ENCODE assay signal across 11 cellular contexts in genomic region chr13:45466359-45466758, GRCh38. TPM values are rescaled to one million over a fixed set of nuclear protein-coding genes. Genes with fewer than 3 reads are reported as not detected.
DNase-seq lines count a peak whose midpoint lies in the region; ATAC-seq and TF ChIP-seq lines count a peak whose summit lies in the region.
"Had no signal": no experiment of that assay in that cellular context is flagged by ENCODE, and none has a peak within 500 bp of the region (broad histone marks: within the 10 kb centered on the region; RNA-seq: fewer than 3 reads in every experiment).

No MANE protein-coding gene starts in this region.

- TF ChIP-seq POLR2A in heart left ventricle (IDR thresholded peaks at IDR 0.05) = no peak
- TF ChIP-seq POLR2A in transverse colon (IDR thresholded peaks at IDR 0.05) = peak; percentile 20

- H3K9me3 ChIP-seq in heart left ventricle (no peaks in the 10 kb centered on the region), liver (ENCODE audit: control insufficient read depth in 4 of 4, low read length in 3 of 4) (no peaks in the 10 kb centered on the region), transverse colon (no peaks in the 10 kb centered on the region)
- H3K9me3 ChIP-seq: tibial nerve had no signal

- no peak for TF ChIP-seq RAD21 in liver (IDR thresholded peaks at IDR 0.05)

- H3K4me3 ChIP-seq in heart left ventricle = peak overlapping the region in 9 of 12 donors; percentile 76 to 94 (median 86)
- peak overlapping the region in 2 of 3 donors; percentile 65 to 77 for H3K4me3 ChIP-seq in liver (ENCODE audit: low read depth in 1 of 3, low read length in 3 of 3)
- H3K4me3 ChIP-seq in transverse colon = peak overlapping the region in 3 of 4 donors; percentile 89 to 94 (median 91)

- in situ Hi-C loops in transverse colon (cut with MboI; ENCODE audit: low pct_ligation_motif_present in 1 of 4, low pct_unique_long_range_greater_than_20kb in 1 of 4, low sequenced_read_pairs in 3 of 4) = no loop called here

- WGBS in heart left ventricle, 4 donors = 74 to 80% (median 77%) methylated on average over 4 of the region's 4 CpGs
- WGBS in liver = 58% methylated on average over 4 of the region's 4 CpGs
- 39 to 51% methylated on average over 4 of the region's 4 CpGs for WGBS in transverse colon (ENCODE audit: low coverage in 1 of 2), 2 donors

- H3K27me3 ChIP-seq in heart left ventricle = no peaks in the 10 kb centered on the region
- no peaks in the 10 kb centered on the region for H3K27me3 ChIP-seq in liver (ENCODE audit: control insufficient read depth in 4 of 4, insufficient read depth in 4 of 4, low read length in 3 of 4)
- no peaks in the 10 kb centered on the region for H3K27me3 ChIP-seq in transverse colon
- H3K27me3 ChIP-seq: tibial nerve had no signal

- peaks cover 33% of the 10 kb centered on the region for H3K36me3 Mint-ChIP-seq in activated T-helper 2 cell treated with anti-CD3 and anti-CD28 coated beads, Interferon-gamma antibody, Interleukin-2, Interleukin-4, amounts not matched to agents 10 μg/mL and 5 μg/mL and 100 μg/mL, durations not matched to agents 14 hours and 24 hours and 36 hours (ENCODE audit: low read depth)

- H3K27me3 Mint-ChIP-seq in activated T-helper 2 cell treated with anti-CD3 and anti-CD28 coated beads, Interferon-gamma antibody, Interleukin-2, Interleukin-4, amounts not matched to agents 10 μg/mL and 5 μg/mL and 100 μg/mL, durations not matched to agents 14 hours and 24 hours and 36 hours (ENCODE audit: low read depth) = peaks cover 3% of the 10 kb centered on the region

- peak overlapping the region in 2 of 12 donors; percentile 92 to 94 for H3K27ac ChIP-seq in heart left ventricle
- H3K27ac ChIP-seq in liver (ENCODE audit: low read depth in 1 of 2, low read length in 2 of 2) = peak overlapping the region; percentile 76 to 96
- H3K27ac ChIP-seq in transverse colon = peak overlapping the region; percentile 96 to 98 (median 97)

- intact Hi-C loops in heart left ventricle (cut with DNase I) = loop anchor here in 3 of 10 donors (5.0 to 10.0 kb wide), 2 partner anchors 92 to 94 kb away; no protein-coding TSS in a partner anchor
- intact Hi-C loops in left ventricle myocardium superior (cut with micrococcal nuclease) = no loop called here
- intact Hi-C loops in activated T-helper 2 cell treated with anti-CD3 and anti-CD28 coated beads, Interferon-gamma antibody, Interleukin-2, Interleukin-4, amounts not matched to agents 10 μg/mL and 5 μg/mL and 100 μg/mL, durations not matched to agents 14 hours and 24 hours and 36 hours (cut with micrococcal nuclease) = loop anchor here (10.0 kb wide), 1 partner anchor 552 kb away; no protein-coding TSS in a partner anchor
- intact Hi-C loops in transverse colon (cut with DNase I; ENCODE audit: low total_unique reads) = no loop called here

- H3K4me1 Mint-ChIP-seq in activated T-helper 2 cell treated with anti-CD3 and anti-CD28 coated beads, Interferon-gamma antibody, Interleukin-2, Interleukin-4, amounts not matched to agents 10 μg/mL and 5 μg/mL and 100 μg/mL, durations not matched to agents 14 hours and 24 hours and 36 hours (ENCODE audit: low read depth) = peaks cover 32% of the 10 kb centered on the region

- no peak overlapping the region for H3K27ac Mint-ChIP-seq in activated T-helper 2 cell treated with anti-CD3 and anti-CD28 coated beads, Interferon-gamma antibody, Interleukin-2, Interleukin-4, amounts not matched to agents 10 μg/mL and 5 μg/mL and 100 μg/mL, durations not matched to agents 14 hours and 24 hours and 36 hours

- ATAC-seq in heart left ventricle (no peak), left ventricle myocardium superior (no peak)

- DNase-seq in heart left ventricle (no peak), left ventricle myocardium superior (no peak), transverse colon (no peak), AML-193 (lab: John Stamatoyannopoulos, UW) (no peak)
- DNase-seq in activated T-helper 2 cell treated with anti-CD3 and anti-CD28 coated beads, Interferon-gamma antibody, Interleukin-2, Interleukin-4, amounts not matched to agents 10 μg/mL and 5 μg/mL and 100 μg/mL, durations not matched to agents 14 hours and 24 hours and 36 hours (ENCODE audit: low spot score) = no peak
- DNase-seq in stimulated activated CD4-positive, alpha-beta T cell treated with anti-CD3 and anti-CD28 coated beads, Interleukin-2, amount 100 ng/mL, for 24 hours = no peak
- DNase-seq in activated effector memory CD4-positive, alpha-beta T cell treated with Interleukin-2 at 50 U/mL for 16 hours = no peak
- DNase-seq: hypothalamus, NCI-H524 had no signal

- TF ChIP-seq CTCF in heart left ventricle (IDR thresholded peaks at IDR 0.05) = no peak
- TF ChIP-seq CTCF in liver (IDR thresholded peaks at IDR 0.05; ENCODE audit: low read depth, low read length, missing input control) = no peak
- no peak for TF ChIP-seq CTCF in transverse colon (IDR thresholded peaks at IDR 0.05)

- peak overlapping the region; percentile 91 for H3K4me3 Mint-ChIP-seq in activated T-helper 2 cell treated with anti-CD3 and anti-CD28 coated beads, Interferon-gamma antibody, Interleukin-2, Interleukin-4, amounts not matched to agents 10 μg/mL and 5 μg/mL and 100 μg/mL, durations not matched to agents 14 hours and 24 hours and 36 hours (ENCODE audit: low read depth)

- H3K9ac ChIP-seq in liver (ENCODE audit: low read depth in 1 of 2, low read length in 2 of 2) = peak overlapping the region in 1 of 2 donors; percentile 49

- H3K4me1 ChIP-seq in heart left ventricle (peaks cover 0 to 63% (median 41%) of the 10 kb centered on the region in 12 donors), liver (ENCODE audit: control insufficient read depth in 4 of 4, insufficient read depth in 4 of 4, low read length in 3 of 4) (peaks cover 15 to 37% (median 19%) of the 10 kb centered on the region in 4 donors), transverse colon (peaks cover 21 to 51% (median 40%) of the 10 kb centered on the region in 4 donors)

- no peaks in the 10 kb centered on the region for H3K9me3 Mint-ChIP-seq in activated T-helper 2 cell treated with anti-CD3 and anti-CD28 coated beads, Interferon-gamma antibody, Interleukin-2, Interleukin-4, amounts not matched to agents 10 μg/mL and 5 μg/mL and 100 μg/mL, durations not matched to agents 14 hours and 24 hours and 36 hours

- TF ChIP-seq EP300 in transverse colon (IDR thresholded peaks at IDR 0.05; ENCODE audit: low read depth) = no peak

- H3K36me3 ChIP-seq in heart left ventricle (peaks cover 0 to 9% (median 0%) of the 10 kb centered on the region in 9 donors), liver (ENCODE audit: control insufficient read depth in 4 of 4, insufficient read depth in 3 of 4, low read depth in 1 of 4, low read length in 3 of 4) (no peaks in the 10 kb centered on the region), transverse colon (no peaks in the 10 kb centered on the region)
- H3K36me3 ChIP-seq: tibial nerve had no signal

TF ChIP-seq in liver, 16 proteins besides CTCF, POLR2A, EP300 and RAD21:
- TF ChIP-seq RXRA (IDR thresholded peaks at IDR 0.05) (no peak), EGR1 (IDR thresholded peaks at IDR 0.05; ENCODE audit: low read depth in 2 of 2) (no peak), JUND (IDR thresholded peaks at IDR 0.05) (no peak), FOXA2 (IDR thresholded peaks at IDR 0.05) (no peak), TAF1 (conservative IDR thresholded peaks at IDR 0.05) (no peak), ATF3 (IDR thresholded peaks at IDR 0.05) (no peak), NR2F2 (IDR thresholded peaks at IDR 0.05) (no peak), SP1 (IDR thresholded peaks at IDR 0.05) (no peak), MAX (IDR thresholded peaks at IDR 0.05) (no peak), ZBTB33 (IDR thresholded peaks at IDR 0.05) (no peak), HNF4G (IDR thresholded peaks at IDR 0.05) (no peak)
TF ChIP-seq in liver: peak in this region for 0.

RNA-seq across cellular contexts. Expression of gene COG3, which starts 1.6 kb away (rescaled TPM):
- total RNA-seq in heart left ventricle (10 to 100 TPM; 12.6 to 23.1 (median 15.5) TPM), left ventricle myocardium superior (15.1 TPM), liver (100 to 1,000 TPM in 1 of 2 donors, 10 to 100 TPM in 1; 22.8 to 113 TPM), transverse colon (100 to 1,000 TPM in 1 of 4 donors, 10 to 100 TPM in 3; 38.2 to 103 (median 58.5) TPM)
- polyA plus RNA-seq in heart left ventricle (10 to 100 TPM in 1 of 2 donors, 1 to 10 TPM in 1; 7.7 to 15.2 TPM), liver (10 to 100 TPM; 31.6 to 44.8 TPM)
- 21.3 and 22.5 TPM in 2 replicates for total RNA-seq in activated T-helper 2 cell treated with anti-CD3 and anti-CD28 coated beads, Interferon-gamma antibody, Interleukin-2, Interleukin-4, amounts not matched to agents 10 μg/mL and 5 μg/mL and 100 μg/mL, durations not matched to agents 14 hours and 24 hours and 36 hours

RNA-seq across cellular contexts. Expression of gene SLC25A30, which starts 48.2 kb away (rescaled TPM):
- total RNA-seq in heart left ventricle = 100 to 1,000 TPM in 6 of 9 donors, 10 to 100 TPM in 3; 56.9 to 208 (median 128) TPM
- 10 to 100 TPM; 27.9 to 51.6 TPM for polyA plus RNA-seq in heart left ventricle
- 194 TPM for total RNA-seq in left ventricle myocardium superior
- 12.2 and 13.6 TPM in 2 replicates for total RNA-seq in activated T-helper 2 cell treated with anti-CD3 and anti-CD28 coated beads, Interferon-gamma antibody, Interleukin-2, Interleukin-4, amounts not matched to agents 10 μg/mL and 5 μg/mL and 100 μg/mL, durations not matched to agents 14 hours and 24 hours and 36 hours
- total RNA-seq in liver = 10 to 100 TPM; 11.7 to 59.2 TPM
- 10 to 100 TPM in 1 of 2 donors, 1 to 10 TPM in 1; 5.4 to 23.8 TPM for polyA plus RNA-seq in liver
- 10 to 100 TPM in 1 of 4 donors, 1 to 10 TPM in 3; 2.4 to 15.6 (median 6.5) TPM for total RNA-seq in transverse colon
